In genomic region chr10:79093658-79094411, GRCh38 we compare ENCODE assay signal across 1 cellular context.
TF ChIP-seq lines count a peak whose summit lies in the region.

No MANE protein-coding gene starts in this region.

TF ChIP-seq in K562, 482 proteins besides CTCF, POLR2A, EP300 and RAD21 (continued from another document):
- TF ChIP-seq XRCC5 (IDR thresholded peaks at IDR 0.05; ENCODE audit: low read depth, low read length) (peak; percentile 41; the same call in 1 of the 2 replicates), KLF10 (CRISPR knock-in tag; IDR thresholded peaks at IDR 0.05) (0 out of 2 replicates have a peak, but pooled peaks have one; percentile 0), ZNF146 (CRISPR knock-in tag; IDR thresholded peaks at IDR 0.05; ENCODE audit: unreplicated experiment) (no peak), BCOR (IDR thresholded peaks at IDR 0.05) (peak; percentile 90), BDP1 (IDR thresholded peaks at IDR 0.05; ENCODE audit: insufficient read depth, insufficient read length) (no peak), ATF6 (CRISPR knock-in tag; IDR thresholded peaks at IDR 0.05) (no peak), FOXK2 (conservative IDR thresholded peaks at IDR 0.05 in 1 of 2, IDR thresholded peaks at IDR 0.05 in 1 of 2; ENCODE audit: low read depth in 2 of 2) (peak; percentile 21 to 35; a peak in 1 of 4 replicates), TCF7 (IDR thresholded peaks at IDR 0.05; ENCODE audit: borderline replicate concordance) (peak; percentile 79; the same call in 1 of the 2 replicates), SREBF2 (CRISPR knock-in tag; IDR thresholded peaks at IDR 0.05) (no peak), NCOA2 (IDR thresholded peaks at IDR 0.05; ENCODE audit: partially characterized antibody in 2 of 2) (no peak), COPS2 (conservative IDR thresholded peaks at IDR 0.05) (no peak), ZBTB34 (CRISPR knock-in tag; IDR thresholded peaks at IDR 0.05) (no peak), ZNF780A (CRISPR knock-in tag; IDR thresholded peaks at IDR 0.05) (no peak), MTA1 (IDR thresholded peaks at IDR 0.05; ENCODE audit: borderline replicate concordance) (no peak; the same call in 1 of the 2 replicates), GTF2E2 (tag; IDR thresholded peaks at IDR 0.05) (no peak), KHSRP (IDR thresholded peaks at IDR 0.05) (no peak), SP2 (IDR thresholded peaks at IDR 0.05; ENCODE audit: extremely low read depth, low read depth, low read length, poor library complexity, severe bottlenecking) (no peak), RUNX1 (IDR thresholded peaks at IDR 0.05; ENCODE audit: low read depth) (no peak), ZBTB43 (CRISPR knock-in tag; IDR thresholded peaks at IDR 0.05) (no peak), ZNF445 (CRISPR knock-in tag; IDR thresholded peaks at IDR 0.05; ENCODE audit: low read depth) (no peak), NR0B1 (IDR thresholded peaks at IDR 0.05; ENCODE audit: partially characterized antibody) (no peak)
